ENCODE assay signal across 15 cellular contexts in the genomic region with DNA sequence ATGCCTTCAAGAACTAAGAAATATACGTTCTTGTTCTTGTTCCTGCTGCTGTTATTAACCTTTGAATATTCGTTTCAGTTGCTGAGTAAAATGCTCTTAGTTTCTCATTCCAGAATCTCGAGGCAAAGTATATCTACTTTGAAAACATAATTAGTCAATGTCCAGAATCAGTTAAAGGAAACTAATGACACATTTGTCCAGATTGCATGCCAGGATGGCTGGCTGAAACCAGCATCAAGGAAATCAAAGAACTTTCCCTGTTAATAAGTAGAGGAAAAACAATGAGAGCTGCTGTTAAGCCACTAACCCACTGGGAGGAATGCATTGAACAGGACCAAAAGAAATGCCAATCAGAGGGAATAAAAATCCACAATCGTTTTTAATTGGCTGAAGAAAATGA.
"Had no signal": no experiment of that assay in that cellular context is flagged by ENCODE, and none has a peak within 500 bp of the region (broad histone marks: within the 10 kb centered on the region; RNA-seq: fewer than 3 reads in every experiment).

No MANE protein-coding gene starts in this region.

- H3K4me3 Mint-ChIP-seq: activated CD8-positive, alpha-beta T cell treated with anti-CD3 and anti-CD28 coated beads for 36 hours; activated naive CD8-positive, alpha-beta T cell treated with anti-CD3 and anti-CD28 coated beads, Interleukin-2, amount 10 ng/mL, durations not matched to agents 7 days and 5 days; activated T-cell treated with anti-CD3 and anti-CD28 coated beads, Interleukin-2, amount 50 U/mL, for 72 hours; memory B cell had no signal

- ATAC-seq: activated CD8-positive, alpha-beta T cell treated with anti-CD3 and anti-CD28 coated beads for 36 hours; activated T-cell treated with anti-CD3 and anti-CD28 coated beads, Interleukin-2, amount 50 U/mL, for 72 hours; left lung; right cardiac atrium had no signal

- H3K9me3 ChIP-seq: left lung, upper lobe of left lung had no signal

- H3K4me1 ChIP-seq: left lung, upper lobe of left lung had no signal

- FAIRE-seq: colon had no signal

- H3K36me3 ChIP-seq: left lung, upper lobe of left lung had no signal

- H3K36me3 Mint-ChIP-seq: activated naive CD8-positive, alpha-beta T cell treated with anti-CD3 and anti-CD28 coated beads, Interleukin-2, amount 10 ng/mL, durations not matched to agents 7 days and 5 days; memory B cell had no signal

- H3K4me3 ChIP-seq: left lung, upper lobe of left lung had no signal

- DNase-seq: activated CD8-positive, alpha-beta memory T cell treated with anti-CD3 and anti-CD28 coated beads, Interleukin-2, amount 50 U/mL, for 4 hours; activated CD8-positive, alpha-beta T cell treated with anti-CD3 and anti-CD28 coated beads for 36 hours; activated gamma-delta T cell treated with Interleukin-2 at 50 U/mL for 16 hours; activated naive CD8-positive, alpha-beta T cell treated with anti-CD3 and anti-CD28 coated beads, Interleukin-2, amount 10 ng/mL, durations not matched to agents 7 days and 5 days; activated T-cell treated with anti-CD3 and anti-CD28 coated beads, Interleukin-2, amount 50 U/mL, for 72 hours; aorta; left lung; right cardiac atrium; stimulated activated CD4-positive, alpha-beta T cell treated with anti-CD3 and anti-CD28 coated beads, Interleukin-12 subunit alpha, Interleukin-12 subunit beta, amount 100 ng/mL, for 4 hours; stimulated activated naive CD4-positive, alpha-beta T cell; T-helper 9 cell; upper lobe of left lung had no signal

- H3K27me3 ChIP-seq: left lung, upper lobe of left lung had no signal

- H3K4me1 Mint-ChIP-seq: activated naive CD8-positive, alpha-beta T cell treated with anti-CD3 and anti-CD28 coated beads, Interleukin-2, amount 10 ng/mL, durations not matched to agents 7 days and 5 days; memory B cell had no signal

- H3K27ac ChIP-seq: epithelial cell of prostate, left lung had no signal

- H3K27ac Mint-ChIP-seq: activated CD8-positive, alpha-beta T cell treated with anti-CD3 and anti-CD28 coated beads for 36 hours; activated naive CD8-positive, alpha-beta T cell treated with anti-CD3 and anti-CD28 coated beads, Interleukin-2, amount 10 ng/mL, durations not matched to agents 7 days and 5 days; activated T-cell treated with anti-CD3 and anti-CD28 coated beads, Interleukin-2, amount 50 U/mL, for 72 hours; memory B cell had no signal

- H3K27me3 Mint-ChIP-seq: memory B cell had no signal

- H3K9me3 Mint-ChIP-seq: activated CD8-positive, alpha-beta T cell treated with anti-CD3 and anti-CD28 coated beads for 36 hours; activated naive CD8-positive, alpha-beta T cell treated with anti-CD3 and anti-CD28 coated beads, Interleukin-2, amount 10 ng/mL, durations not matched to agents 7 days and 5 days; activated T-cell treated with anti-CD3 and anti-CD28 coated beads, Interleukin-2, amount 50 U/mL, for 72 hours; memory B cell had no signal
